Comparison of ENCODE assay signal across 21 cellular contexts in the genomic region with DNA sequence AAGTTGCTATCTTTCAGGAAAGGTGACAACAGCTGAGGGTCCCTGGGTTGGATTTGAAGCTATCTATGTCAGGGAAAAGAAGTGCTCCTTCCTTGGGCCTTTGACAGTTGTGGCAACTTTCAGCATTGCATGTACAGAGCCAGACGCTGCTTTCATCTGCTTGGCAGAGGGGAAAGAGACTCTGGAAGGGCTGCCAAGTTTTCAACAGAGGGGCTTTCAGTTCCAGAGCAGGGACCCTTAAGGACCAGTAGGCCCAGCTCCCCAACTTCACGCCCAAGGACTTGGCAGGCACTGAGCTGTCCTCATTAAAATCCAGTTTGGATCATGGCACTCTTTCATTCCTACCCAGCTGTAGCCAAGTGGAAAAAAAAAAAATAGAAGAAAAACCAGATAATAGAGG.
DNase-seq lines count a peak whose midpoint lies in the region; TF ChIP-seq lines count a peak whose summit lies in the region.
"Had no signal": no experiment of that assay in that cellular context is flagged by ENCODE, and none has a peak within 500 bp of the region (broad histone marks: within the 10 kb centered on the region; RNA-seq: fewer than 3 reads in every experiment).

No MANE protein-coding gene starts in this region.

- H3K9me3 Mint-ChIP-seq in neural progenitor cell = no peaks in the 10 kb centered on the region

- H3K27ac Mint-ChIP-seq in neural progenitor cell = no peak overlapping the region

- H3K27me3 Mint-ChIP-seq in neural progenitor cell (ENCODE audit: insufficient read depth, low read depth) = no peaks in the 10 kb centered on the region

- no peak for TF ChIP-seq CTCF in dorsolateral prefrontal cortex (IDR thresholded peaks at IDR 0.05 in 54 of 56, conservative IDR thresholded peaks at IDR 0.05 in 2 of 56; ENCODE audit: low read depth in 1 of 56, partially characterized antibody in 56 of 56)
- TF ChIP-seq CTCF in neural progenitor cell (IDR thresholded peaks at IDR 0.05) = no peak
- TF ChIP-seq CTCF in GM10248 (IDR thresholded peaks at IDR 0.05; ENCODE audit: control extremely low read depth, extremely low read depth, low read depth, missing control alignments) = no peak

- H4K20me1 ChIP-seq in neural progenitor cell (ENCODE audit: low read depth) = no peaks in the 10 kb centered on the region
- H4K20me1 ChIP-seq: BLaER1 had no signal

- CTCF ChIA-PET in GM10248 (lab: Yijun Ruan, JAX) = interaction anchor here (1.0 to 1.2 kb wide), 2 partner anchors 10 to 15 kb away, joined by 3 read pairs; no protein-coding TSS in a partner anchor

- no peaks in the 10 kb centered on the region for H3K36me3 Mint-ChIP-seq in neural progenitor cell

- no peaks in the 10 kb centered on the region for H3K9me3 ChIP-seq in neural progenitor cell (ENCODE audit: low read depth)
- H3K9me3 ChIP-seq: BLaER1, MG63, SJCRH30 had no signal

- no peak overlapping the region for H3K4me2 ChIP-seq in neural progenitor cell
- H3K4me2 ChIP-seq: BLaER1, PC-9 had no signal

- POLR2A ChIA-PET in GM10248 (lab: Yijun Ruan, JAX) = no interaction called here

- H3K4me3 ChIP-seq in dorsolateral prefrontal cortex = no peak overlapping the region
- H3K4me3 ChIP-seq in neural progenitor cell = no peak overlapping the region
- no peak overlapping the region for H3K4me3 ChIP-seq in H7 (ENCODE audit: insufficient read depth, low read depth, low read length)
- H3K4me3 ChIP-seq: BLaER1, MG63, PC-9, SJCRH30 had no signal

- DNase-seq in Ammon's horn (ENCODE audit: low spot score) (peak; percentile 84), NCI-H446 (lab: John Stamatoyannopoulos, UW) (peak; percentile 26 to 87), dorsolateral prefrontal cortex (peak in 8 of 10 donors; percentile 11 to 70 (median 54)), neural progenitor cell (ENCODE audit: low spot score) (no peak), NCI-H1092 (lab: John Stamatoyannopoulos, UW) (no peak), H7 (no peak), GM10248 (ENCODE audit: extremely low spot score) (no peak)
- DNase-seq in activated CD4-positive, alpha-beta T cell treated with anti-CD3 and anti-CD28 coated beads, Interleukin-2, amount 50 U/mL, for 1 hour = no peak
- DNase-seq: DMS153, HCEC 1CT, IMR-90, Karpas-422, MG63, NCI-H1092 treated with DMSO at 0.1 percent for 48 hours, NCI-H187 treated with DMSO at 0.1 percent for 48 hours, NCI-H2171 treated with DMSO at 0.1 percent for 48 hours, NCI-H510A, NCI-H774, PC-9, SJCRH30 had no signal

- no peaks in the 10 kb centered on the region for H3K79me2 ChIP-seq in neural progenitor cell (ENCODE audit: low read depth)

- peak overlapping the region; percentile 15 for H2AFZ ChIP-seq in neural progenitor cell (replicated peaks)
- H2AFZ ChIP-seq: PC-9 had no signal

- intact Hi-C loops in dorsolateral prefrontal cortex (cut with DNase I) = no loop called here

- H3K27ac ChIP-seq in dorsolateral prefrontal cortex = peak overlapping the region in 1 of 59 donors; percentile 20
- H3K27ac ChIP-seq in neural progenitor cell = no peak overlapping the region
- H3K27ac ChIP-seq: BLaER1, PC-9, SJCRH30 had no signal

- no peak overlapping the region for H3K4me3 Mint-ChIP-seq in neural progenitor cell

- no peaks in the 10 kb centered on the region for H3K4me1 Mint-ChIP-seq in neural progenitor cell

- H3K9ac ChIP-seq in neural progenitor cell = no peak overlapping the region
- H3K9ac ChIP-seq: BLaER1 had no signal

- no peaks in the 10 kb centered on the region for H3K27me3 ChIP-seq in dorsolateral prefrontal cortex
- H3K27me3 ChIP-seq in neural progenitor cell = no peaks in the 10 kb centered on the region
- no peaks in the 10 kb centered on the region for H3K27me3 ChIP-seq in H7 (ENCODE audit: control insufficient read depth, insufficient read depth, low read length)
- H3K27me3 ChIP-seq: BLaER1, MG63, SJCRH30 had no signal

- no peaks in the 10 kb centered on the region for H3K4me1 ChIP-seq in neural progenitor cell
- H3K4me1 ChIP-seq: BLaER1, SJCRH30 had no signal

- H3K36me3 ChIP-seq in neural progenitor cell (no peaks in the 10 kb centered on the region), H7 (replicated peaks; ENCODE audit: control insufficient read depth, insufficient read depth, low read length) (no peaks in the 10 kb centered on the region)
- H3K36me3 ChIP-seq: BLaER1, MG63, SJCRH30 had no signal

- no peaks in the 10 kb centered on the region for H3F3A ChIP-seq in neural progenitor cell (ENCODE audit: low read depth)

Comparison
In these comparisons a context has a peak if more than half of its experiments do, and no peak if none do; other contexts are left out.
1. DNase-seq: peak in Ammon's horn (single experiment), NCI-H446 (2 of 2) and dorsolateral prefrontal cortex (8 of 10); none in neural progenitor cell (single experiment), NCI-H1092 (single experiment), activated CD4-positive, alpha-beta T cell treated with anti-CD3 and anti-CD28 coated beads, Interleukin-2, amount 50 U/mL, for 1 hour (single experiment), H7 (single experiment) and GM10248 (single experiment).